In genomic region chr7:83655951-83656556, GRCh38 we compare ENCODE assay signal across 7 cellular contexts. TPM values are rescaled to one million over a fixed set of nuclear protein-coding genes. Genes with fewer than 3 reads are reported as not detected.
DNase-seq lines count a peak whose midpoint lies in the region; ATAC-seq and TF ChIP-seq lines count a peak whose summit lies in the region.

No MANE protein-coding gene starts in this region.

- peak; percentile 95; the same call in 1 of the 2 replicates for TF ChIP-seq CTCF in LNCAP (IDR thresholded peaks at IDR 0.05)
- peak; percentile 74 for TF ChIP-seq CTCF in SU-DHL-6 (IDR thresholded peaks at IDR 0.05; ENCODE audit: insufficient read depth, low read length, poor library complexity, severe bottlenecking)
- TF ChIP-seq CTCF in transverse colon (IDR thresholded peaks at IDR 0.05): peak; percentile 57 to 77 (median 69)

- TF ChIP-seq POLR2A in transverse colon (IDR thresholded peaks at IDR 0.05): no peak

- no peak overlapping the region for H3K27ac ChIP-seq in SU-DHL-6 (ENCODE audit: low read depth, low read length)
- H3K27ac ChIP-seq in transverse colon: no peak overlapping the region

- no peak overlapping the region for H3K4me2 ChIP-seq in SU-DHL-6 (ENCODE audit: low read depth, low read length, poor library complexity, severe bottlenecking)

- TF ChIP-seq EP300 in transverse colon (IDR thresholded peaks at IDR 0.05; ENCODE audit: low read depth): no peak

- intact Hi-C loops in transverse colon (cut with DNase I; ENCODE audit: low total_unique reads): no loop called here

- H3F3A ChIP-seq in SU-DHL-6 (ENCODE audit: insufficient read depth): no peaks in the 10 kb centered on the region

- no peaks in the 10 kb centered on the region for H3K79me2 ChIP-seq in SU-DHL-6 (ENCODE audit: insufficient read depth, low read length)

- H3K27me3 ChIP-seq in SU-DHL-6 (ENCODE audit: low read length): 0 out of 2 replicates have a peak, but pooled peaks cover 2% of the 10 kb centered on the region
- no peaks in the 10 kb centered on the region for H3K27me3 ChIP-seq in transverse colon

- no peaks in the 10 kb centered on the region for H3K4me1 ChIP-seq in transverse colon

- in situ Hi-C loops in transverse colon (cut with MboI; ENCODE audit: low pct_ligation_motif_present in 1 of 4, low pct_unique_long_range_greater_than_20kb in 1 of 4, low sequenced_read_pairs in 3 of 4): loop anchor here in 1 of 4 donors (25.0 kb wide), 1 partner anchor 244 kb away; no protein-coding TSS in a partner anchor

- no peak overlapping the region for H2AFZ ChIP-seq in SU-DHL-6 (ENCODE audit: low read depth, low read length, severe bottlenecking)

- 11 to 26% methylated on average over 2 of the region's 2 CpGs for WGBS in transverse colon (ENCODE audit: low coverage in 1 of 2), 2 donors

- no peaks in the 10 kb centered on the region for H3K9me2 ChIP-seq in SU-DHL-6 (replicated peaks; ENCODE audit: insufficient read depth, low read length)

- H3K9ac ChIP-seq in SU-DHL-6 (ENCODE audit: low read length): no peak overlapping the region

- peak; percentile 76 for ATAC-seq in GM21737 (IDR thresholded peaks at IDR 0.05; ENCODE audit: unreplicated experiment)

- no peaks in the 10 kb centered on the region for H3K36me3 ChIP-seq in SU-DHL-6 (ENCODE audit: low read length)
- H3K36me3 ChIP-seq in transverse colon: no peaks in the 10 kb centered on the region

- H4K20me1 ChIP-seq in SU-DHL-6 (ENCODE audit: low read depth, low read length): no peaks in the 10 kb centered on the region

- H3K9me3 ChIP-seq in SU-DHL-6 (ENCODE audit: insufficient read depth, low read length) (no peaks in the 10 kb centered on the region), transverse colon (no peaks in the 10 kb centered on the region)

- DNase-seq in GM04504 (ENCODE audit: low read depth): peak; percentile 17
- peak; percentile 25 for DNase-seq in glomerular endothelial cell (ENCODE audit: extremely low read depth, low read depth, low spot score)
- peak; percentile 16 for DNase-seq in transverse colon
- no peak for DNase-seq in activated CD4-positive, alpha-beta T cell treated with anti-CD3 and anti-CD28 coated beads for 4 hours

- no peak overlapping the region for H3K4me3 ChIP-seq in SU-DHL-6 (ENCODE audit: insufficient read depth, low read length, poor library complexity, severe bottlenecking)
- no peak overlapping the region for H3K4me3 ChIP-seq in transverse colon

RNA-seq across cellular contexts. Expression of gene SEMA3E, which starts 7.1 kb away (rescaled TPM):
- 0.10 and 1.2 TPM in 2 replicates for total RNA-seq in glomerular endothelial cell
- total RNA-seq in transverse colon: 1 to 10 TPM in 2 of 4 donors, under 1 TPM in 1, not detected in 1; 0.95 to 3.8 (median 1.4) TPM

Comparison
In these comparisons a context has a peak if more than half of its experiments do, and no peak if none do; other contexts are left out.
1. DNase-seq: peak in GM04504 (single experiment), glomerular endothelial cell (single experiment) and transverse colon (single experiment); none in activated CD4-positive, alpha-beta T cell treated with anti-CD3 and anti-CD28 coated beads for 4 hours (0 of 2).
2. Peak in every context shown above with its lines, with median percentiles within 50 percentile points of each other: CTCF ChIP-seq.